11 cellular contexts compared by ENCODE assay signal in the genomic region with DNA sequence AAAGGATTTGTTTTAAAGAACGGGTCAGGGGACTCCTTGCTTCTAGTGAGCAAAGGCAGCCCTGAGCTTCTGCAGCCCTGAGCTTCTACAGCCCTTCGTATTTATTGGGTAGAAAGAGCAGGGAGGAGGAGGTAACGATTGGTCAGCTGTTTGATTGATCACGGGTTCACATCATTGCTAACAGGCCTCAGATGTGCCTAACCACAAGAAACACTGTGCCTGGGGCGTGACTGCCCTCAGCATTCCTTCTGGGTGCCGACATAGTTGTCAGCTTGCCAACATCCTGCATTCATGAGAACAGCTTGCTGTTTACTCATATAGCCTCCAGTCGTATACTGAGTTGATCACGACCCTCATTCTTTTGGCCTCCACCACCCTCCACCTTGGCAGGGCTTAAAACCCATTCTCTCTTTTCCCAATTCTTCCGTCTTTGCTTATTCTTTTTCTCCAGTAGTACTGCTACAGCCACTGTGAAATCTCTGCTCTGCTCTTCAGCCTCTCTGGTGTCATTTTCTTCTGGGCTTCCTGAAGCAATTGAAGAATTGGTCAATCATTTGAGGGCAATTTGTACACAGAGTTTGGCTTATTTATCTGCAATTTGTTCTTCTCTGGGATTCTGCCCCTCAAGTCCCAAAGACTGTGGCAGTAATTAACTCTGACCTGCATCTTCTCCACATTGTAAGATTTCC. TPM values are rescaled to one million over a fixed set of nuclear protein-coding genes. Genes with fewer than 3 reads are reported as not detected.
DNase-seq lines count a peak whose midpoint lies in the region; ATAC-seq and TF ChIP-seq lines count a peak whose summit lies in the region.
"Had no signal": no experiment of that assay in that cellular context is flagged by ENCODE, and none has a peak within 500 bp of the region (broad histone marks: within the 10 kb centered on the region; RNA-seq: fewer than 3 reads in every experiment).

No MANE protein-coding gene starts in this region.

- H3K9me3 ChIP-seq in lower lobe of right lung (peaks cover 10% of the 10 kb centered on the region), gastroesophageal sphincter (peaks cover 0 to 21% (median 0%) of the 10 kb centered on the region in 3 donors)

- no TSS peak for BruUV-seq in Calu3 (replicated peaks; lab: Mats Ljungman, UMichigan)

- ATAC-seq in lower lobe of right lung (peak in 1 of 2 donors; percentile 51), GM19467 (IDR thresholded peaks at IDR 0.05; ENCODE audit: unreplicated experiment) (no peak), gastroesophageal sphincter (no peak)
- ATAC-seq in activated T-helper 17 cell treated with anti-CD3 and anti-CD28 coated beads, Interleukin-2, amount 50 U/mL, for 72 hours (replicated peaks), result no peak

- H3K4me3 ChIP-seq in brain microvascular endothelial cell (ENCODE audit: low read depth, low read length) (no peak overlapping the region), lower lobe of right lung (no peak overlapping the region), gastroesophageal sphincter (no peak overlapping the region)

- H3K27me3 Mint-ChIP-seq in Calu3 (ENCODE audit: unreplicated experiment) (no peaks in the 10 kb centered on the region), endothelial cell (ENCODE audit: unreplicated experiment) (no peaks in the 10 kb centered on the region)
- H3K27me3 Mint-ChIP-seq in activated T-helper 17 cell treated with anti-CD3 and anti-CD28 coated beads, Interleukin-2, amount 50 U/mL, for 72 hours, result peaks cover 24% of the 10 kb centered on the region

- H3K4me3 Mint-ChIP-seq in Calu3 (ENCODE audit: low read depth, unreplicated experiment) (peak overlapping the region; percentile 14), endothelial cell (ENCODE audit: unreplicated experiment) (no peak overlapping the region)
- no peak overlapping the region for H3K4me3 Mint-ChIP-seq in activated T-helper 17 cell treated with anti-CD3 and anti-CD28 coated beads, Interleukin-2, amount 50 U/mL, for 72 hours

- TF ChIP-seq CTCF in Calu3 (IDR thresholded peaks at IDR 0.05; ENCODE audit: unreplicated experiment), result no peak
- no peak for TF ChIP-seq CTCF in brain microvascular endothelial cell (IDR thresholded peaks at IDR 0.05; ENCODE audit: low read depth, low read length, missing control alignments)
- no peak for TF ChIP-seq CTCF in lower lobe of right lung (IDR thresholded peaks at IDR 0.05)
- no peak for TF ChIP-seq CTCF in gastroesophageal sphincter (IDR thresholded peaks at IDR 0.05)
- TF ChIP-seq CTCF in endothelial cell (IDR thresholded peaks at IDR 0.05; ENCODE audit: unreplicated experiment), result no peak

- H3K36me3 ChIP-seq in brain microvascular endothelial cell (replicated peaks), result no peaks in the 10 kb centered on the region
- H3K36me3 ChIP-seq in lower lobe of right lung, result no peaks in the 10 kb centered on the region
- H3K36me3 ChIP-seq in gastroesophageal sphincter, result no peaks in the 10 kb centered on the region

- H3K4me1 Mint-ChIP-seq in Calu3 (ENCODE audit: low read depth, unreplicated experiment), result peaks cover 11% of the 10 kb centered on the region
- H3K4me1 Mint-ChIP-seq in activated T-helper 17 cell treated with anti-CD3 and anti-CD28 coated beads, Interleukin-2, amount 50 U/mL, for 72 hours, result no peaks in the 10 kb centered on the region
- no peaks in the 10 kb centered on the region for H3K4me1 Mint-ChIP-seq in endothelial cell (ENCODE audit: unreplicated experiment)

- intact Hi-C loops in Calu3 (cut with micrococcal nuclease; ENCODE audit: unreplicated experiment), result no loop called here
- intact Hi-C loops in lower lobe of right lung (cut with DNase I), result no loop called here

- H3K27ac ChIP-seq in brain microvascular endothelial cell, result no peak overlapping the region
- H3K27ac ChIP-seq in lower lobe of right lung, result no peak overlapping the region
- no peak overlapping the region for H3K27ac ChIP-seq in gastroesophageal sphincter

- no peak for TF ChIP-seq EP300 in gastroesophageal sphincter (IDR thresholded peaks at IDR 0.05)

- H3K36me3 Mint-ChIP-seq in Calu3 (ENCODE audit: insufficient read depth, unreplicated experiment) (no peaks in the 10 kb centered on the region), endothelial cell (ENCODE audit: low read depth, unreplicated experiment) (no peaks in the 10 kb centered on the region)
- no peaks in the 10 kb centered on the region for H3K36me3 Mint-ChIP-seq in activated T-helper 17 cell treated with anti-CD3 and anti-CD28 coated beads, Interleukin-2, amount 50 U/mL, for 72 hours (ENCODE audit: low read depth)

- H3K27me3 ChIP-seq in brain microvascular endothelial cell (replicated peaks), result no peaks in the 10 kb centered on the region
- H3K27me3 ChIP-seq in lower lobe of right lung (ENCODE audit: low read depth), result no peaks in the 10 kb centered on the region
- peaks cover 10% of the 10 kb centered on the region for H3K27me3 ChIP-seq in gastroesophageal sphincter

- no peaks in the 10 kb centered on the region for H3K4me1 ChIP-seq in lower lobe of right lung
- no peaks in the 10 kb centered on the region for H3K4me1 ChIP-seq in gastroesophageal sphincter

- in situ Hi-C loops in brain microvascular endothelial cell (cut with HindIII; ENCODE audit: low pct_ligation_motif_present, low sequenced_read_pairs), result no loop called here

- 66 to 82% methylated on average over 5 of the region's 9 CpGs for WGBS in gastroesophageal sphincter (ENCODE audit: low coverage in 1 of 2), 2 donors

- peak; percentile 86 for DNase-seq in Calu3
- DNase-seq in LHCN-M2 (ENCODE audit: low read depth), result peak; percentile 79
- DNase-seq in brain microvascular endothelial cell, result peak; percentile 83
- peak; percentile 53 for DNase-seq in lower lobe of right lung
- no peak for DNase-seq in endothelial cell (ENCODE audit: low spot score)
- DNase-seq: Karpas-422, midbrain, NCI-H510A had no signal

- CTCF ChIA-PET in Calu3 (lab: Charles Lee), result no interaction called here

- H3K9me3 Mint-ChIP-seq in Calu3 (ENCODE audit: low read depth, unreplicated experiment) (peaks cover 2% of the 10 kb centered on the region), endothelial cell (ENCODE audit: unreplicated experiment) (no peaks in the 10 kb centered on the region)
- peaks cover 10% of the 10 kb centered on the region for H3K9me3 Mint-ChIP-seq in activated T-helper 17 cell treated with anti-CD3 and anti-CD28 coated beads, Interleukin-2, amount 50 U/mL, for 72 hours

- no peak for TF ChIP-seq POLR2A in gastroesophageal sphincter (IDR thresholded peaks at IDR 0.05)

- H3K27ac Mint-ChIP-seq in Calu3 (ENCODE audit: unreplicated experiment), result peak overlapping the region; percentile 58
- H3K27ac Mint-ChIP-seq in activated T-helper 17 cell treated with anti-CD3 and anti-CD28 coated beads, Interleukin-2, amount 50 U/mL, for 72 hours, result no peak overlapping the region
- no peak overlapping the region for H3K27ac Mint-ChIP-seq in endothelial cell (ENCODE audit: unreplicated experiment)

RNA-seq across cellular contexts. Expression of a gene that starts 25.4 kb away (rescaled TPM):
- total RNA-seq in Calu3 (2022) (303 and 310 TPM in 2 replicates), LHCN-M2 (2014; rRNA removed) (185 and 204 TPM in 2 replicates), lower lobe of right lung (84.9 TPM), gastroesophageal sphincter (100 to 1,000 TPM in 1 of 4 donors, 10 to 100 TPM in 3; 44.8 to 108 (median 54.6) TPM), endothelial cell (ENCODE audit: unreplicated experiment) (144 TPM)
- polyA plus RNA-seq in LHCN-M2 (2012), result 104 TPM
- 100 to 1,000 TPM; 261 to 583 TPM for total RNA-seq in activated T-helper 17 cell treated with anti-CD3 and anti-CD28 coated beads, Interleukin-2, amount 50 U/mL, for 72 hours

RNA-seq across cellular contexts. Expression of a gene that starts 37.0 kb away (rescaled TPM):
- total RNA-seq in Calu3 (2022) (73.6 and 74.8 TPM in 2 replicates), LHCN-M2 (2014; rRNA removed) (129 and 130 TPM in 2 replicates), lower lobe of right lung (64.7 TPM), gastroesophageal sphincter (100 to 1,000 TPM; 103 to 158 (median 116) TPM), endothelial cell (ENCODE audit: unreplicated experiment) (136 TPM)
- 106 TPM for polyA plus RNA-seq in LHCN-M2 (2012)
- 100 to 1,000 TPM in 1 of 2 donors, 10 to 100 TPM in 1; 85.7 to 123 TPM for total RNA-seq in activated T-helper 17 cell treated with anti-CD3 and anti-CD28 coated beads, Interleukin-2, amount 50 U/mL, for 72 hours
